ENCODE assay signal across 17 cellular contexts in genomic region chr6:160085226-160085625, GRCh38. TPM values are rescaled to one million over a fixed set of nuclear protein-coding genes. Genes with fewer than 3 reads are reported as not detected.
DNase-seq lines count a peak whose midpoint lies in the region; ATAC-seq and TF ChIP-seq lines count a peak whose summit lies in the region.
"Had no signal": no experiment of that assay in that cellular context is flagged by ENCODE, and none has a peak within 500 bp of the region (broad histone marks: within the 10 kb centered on the region; RNA-seq: fewer than 3 reads in every experiment).

No MANE protein-coding gene starts in this region.

- peak overlapping the region; percentile 15 for H3K27ac Mint-ChIP-seq in activated T-cell treated with anti-CD3 and anti-CD28 coated beads, Interleukin-2, amount 50 U/mL, for 72 hours
- H3K27ac Mint-ChIP-seq in activated T-helper 1 cell treated with anti-CD3 and anti-CD28 coated beads, Interleukin-12 subunit alpha, Interleukin-12 subunit beta, Interleukin-2, Interleukin-4 antibody, amounts not matched to agents 30 ng/mL and 10 ng/mL and 1 ng/mL, durations not matched to agents 14 hours and 24 hours and 36 hours = peak overlapping the region; percentile 31
- H3K27ac Mint-ChIP-seq in osteocyte (ENCODE audit: unreplicated experiment) = peak overlapping the region; percentile 20
- H3K27ac Mint-ChIP-seq: B cell had no signal

- peaks cover 59 to 73% of the 10 kb centered on the region in 2 experiments for H3K36me3 ChIP-seq in trophoblast cell (ENCODE audit: control insufficient read depth in 1 of 2, insufficient read depth in 2 of 2, low read length in 2 of 2)

- intact Hi-C loops in activated T-helper 1 cell treated with anti-CD3 and anti-CD28 coated beads, Interleukin-12 subunit alpha, Interleukin-12 subunit beta, Interleukin-2, Interleukin-4 antibody, amounts not matched to agents 30 ng/mL and 10 ng/mL and 1 ng/mL, durations not matched to agents 14 hours and 24 hours and 36 hours (cut with micrococcal nuclease) = no loop called here
- intact Hi-C loops in left colon (cut with DNase I, micrococcal nuclease) = loop anchor here in 1 of 2 donors (5.0 kb wide), 1 partner anchor 372 kb away; no protein-coding TSS in a partner anchor

- H3K4me3 ChIP-seq in trophoblast cell (ENCODE audit: low read depth, low read length) = no peak overlapping the region
- H3K4me3 ChIP-seq: GM23248 had no signal

- no peak for DNase-seq in activated T-cell treated with anti-CD3 and anti-CD28 coated beads, Interleukin-2, amount 50 U/mL, for 72 hours
- DNase-seq in activated T-cell treated with anti-CD3 and anti-CD28 coated beads, Interleukin-2, amount 50 U/mL, for 4 hours = no peak
- DNase-seq in activated T-helper 1 cell treated with anti-CD3 and anti-CD28 coated beads, Interleukin-12 subunit alpha, Interleukin-12 subunit beta, Interleukin-2, Interleukin-4 antibody, amounts not matched to agents 30 ng/mL and 10 ng/mL and 1 ng/mL, durations not matched to agents 14 hours and 24 hours and 36 hours (ENCODE audit: low spot score) = no peak
- DNase-seq in left colon = no peak
- DNase-seq in osteocyte (ENCODE audit: extremely low spot score, unreplicated experiment) = no peak
- no peak for DNase-seq in stimulated activated CD4-positive, alpha-beta T cell treated with anti-CD3 and anti-CD28 coated beads, Interleukin-15, amount 100 ng/mL, for 24 hours
- no peak for DNase-seq in kidney tubule cell (ENCODE audit: low spot score)
- DNase-seq in trophoblast cell = no peak
- DNase-seq: ACHN, GF-D8, GM23248, NCI-H1436, NCI-H2081, NCI-H524 had no signal

- no peak overlapping the region for H4K91ac ChIP-seq in trophoblast cell (ENCODE audit: low read depth, low read length)

- H4K12ac ChIP-seq in trophoblast cell (ENCODE audit: low read depth, low read length) = no peak overlapping the region

- H2AFZ ChIP-seq in trophoblast cell (ENCODE audit: insufficient read depth, low read length, poor library complexity) = no peak overlapping the region
- H2AFZ ChIP-seq: GM23248 had no signal

- no peak overlapping the region for H3K4me3 Mint-ChIP-seq in activated T-cell treated with anti-CD3 and anti-CD28 coated beads, Interleukin-2, amount 50 U/mL, for 72 hours
- no peak overlapping the region for H3K4me3 Mint-ChIP-seq in activated T-cell treated with anti-CD3 and anti-CD28 coated beads, Interleukin-2, amount 50 U/mL, for 4 hours
- no peak overlapping the region for H3K4me3 Mint-ChIP-seq in activated T-helper 1 cell treated with anti-CD3 and anti-CD28 coated beads, Interleukin-12 subunit alpha, Interleukin-12 subunit beta, Interleukin-2, Interleukin-4 antibody, amounts not matched to agents 30 ng/mL and 10 ng/mL and 1 ng/mL, durations not matched to agents 14 hours and 24 hours and 36 hours
- no peak overlapping the region for H3K4me3 Mint-ChIP-seq in osteocyte (ENCODE audit: unreplicated experiment)
- H3K4me3 Mint-ChIP-seq: B cell; CD8-positive, alpha-beta T cell had no signal

- H3K4ac ChIP-seq in trophoblast cell (ENCODE audit: low read depth, low read length) = no peak overlapping the region

- no CpG with 5 or more reads among the region's 5 CpGs for WGBS in trophoblast cell (ENCODE audit: extremely low coverage, insufficient coverage, insufficient read length)

- ATAC-seq in activated T-cell treated with anti-CD3 and anti-CD28 coated beads, Interleukin-2, amount 50 U/mL, for 72 hours (replicated peaks in 1 of 2) = no peak
- ATAC-seq in activated T-cell treated with anti-CD3 and anti-CD28 coated beads, Interleukin-2, amount 50 U/mL, for 4 hours = no peak
- peak; percentile 73 for ATAC-seq in left colon
- ATAC-seq: CD8-positive, alpha-beta T cell; HCT116 had no signal

- peaks cover 10 to 30% of the 10 kb centered on the region in 2 donors for H3K36me3 Mint-ChIP-seq in activated T-cell treated with anti-CD3 and anti-CD28 coated beads, Interleukin-2, amount 50 U/mL, for 72 hours (ENCODE audit: insufficient read depth in 2 of 2)
- peaks cover 66% of the 10 kb centered on the region for H3K36me3 Mint-ChIP-seq in activated T-cell treated with anti-CD3 and anti-CD28 coated beads, Interleukin-2, amount 50 U/mL, for 4 hours (ENCODE audit: insufficient read depth)
- H3K36me3 Mint-ChIP-seq in activated T-helper 1 cell treated with anti-CD3 and anti-CD28 coated beads, Interleukin-12 subunit alpha, Interleukin-12 subunit beta, Interleukin-2, Interleukin-4 antibody, amounts not matched to agents 30 ng/mL and 10 ng/mL and 1 ng/mL, durations not matched to agents 14 hours and 24 hours and 36 hours (ENCODE audit: low read depth) = peaks cover 74% of the 10 kb centered on the region
- peaks cover 71% of the 10 kb centered on the region for H3K36me3 Mint-ChIP-seq in osteocyte (ENCODE audit: unreplicated experiment)

- H3K4me1 ChIP-seq in trophoblast cell (ENCODE audit: control insufficient read depth in 1 of 2, insufficient read depth in 2 of 2, low read length in 2 of 2) = no peaks in the 10 kb centered on the region

- no peaks in the 10 kb centered on the region for H3K4me1 Mint-ChIP-seq in activated T-cell treated with anti-CD3 and anti-CD28 coated beads, Interleukin-2, amount 50 U/mL, for 72 hours (ENCODE audit: low read depth)
- peaks cover 5% of the 10 kb centered on the region for H3K4me1 Mint-ChIP-seq in activated T-cell treated with anti-CD3 and anti-CD28 coated beads, Interleukin-2, amount 50 U/mL, for 4 hours (ENCODE audit: low read depth)
- peaks cover 21% of the 10 kb centered on the region for H3K4me1 Mint-ChIP-seq in activated T-helper 1 cell treated with anti-CD3 and anti-CD28 coated beads, Interleukin-12 subunit alpha, Interleukin-12 subunit beta, Interleukin-2, Interleukin-4 antibody, amounts not matched to agents 30 ng/mL and 10 ng/mL and 1 ng/mL, durations not matched to agents 14 hours and 24 hours and 36 hours (ENCODE audit: low read depth)
- no peaks in the 10 kb centered on the region for H3K4me1 Mint-ChIP-seq in osteocyte (ENCODE audit: unreplicated experiment)
- H3K4me1 Mint-ChIP-seq: B cell had no signal

- H3K27me3 Mint-ChIP-seq in activated T-cell treated with anti-CD3 and anti-CD28 coated beads, Interleukin-2, amount 50 U/mL, for 72 hours (ENCODE audit: low read depth) = no peaks in the 10 kb centered on the region
- no peaks in the 10 kb centered on the region for H3K27me3 Mint-ChIP-seq in activated T-cell treated with anti-CD3 and anti-CD28 coated beads, Interleukin-2, amount 50 U/mL, for 4 hours (ENCODE audit: low read depth)
- H3K27me3 Mint-ChIP-seq in activated T-helper 1 cell treated with anti-CD3 and anti-CD28 coated beads, Interleukin-12 subunit alpha, Interleukin-12 subunit beta, Interleukin-2, Interleukin-4 antibody, amounts not matched to agents 30 ng/mL and 10 ng/mL and 1 ng/mL, durations not matched to agents 14 hours and 24 hours and 36 hours (ENCODE audit: insufficient read depth) = no peaks in the 10 kb centered on the region
- no peaks in the 10 kb centered on the region for H3K27me3 Mint-ChIP-seq in osteocyte (ENCODE audit: unreplicated experiment)
- H3K27me3 Mint-ChIP-seq: B cell had no signal

- H3K14ac ChIP-seq in trophoblast cell (ENCODE audit: low read length) = no peak overlapping the region

- no peak overlapping the region for H2AK5ac ChIP-seq in trophoblast cell (ENCODE audit: low read length)

- H3K23ac ChIP-seq in trophoblast cell (ENCODE audit: low read length) = no peak overlapping the region

- peaks cover 5% of the 10 kb centered on the region for H3K9me3 ChIP-seq in trophoblast cell (ENCODE audit: insufficient read depth, low read depth, low read length)

- no peak for TF ChIP-seq CTCF in osteocyte (IDR thresholded peaks at IDR 0.05)

- H3K79me1 ChIP-seq in trophoblast cell (ENCODE audit: low read length) = no peaks in the 10 kb centered on the region

- no peaks in the 10 kb centered on the region for H3K27me3 ChIP-seq in trophoblast cell (ENCODE audit: insufficient read depth, low read length)

- H3K9me3 Mint-ChIP-seq in activated T-cell treated with anti-CD3 and anti-CD28 coated beads, Interleukin-2, amount 50 U/mL, for 72 hours = no peaks in the 10 kb centered on the region
- no peaks in the 10 kb centered on the region for H3K9me3 Mint-ChIP-seq in activated T-cell treated with anti-CD3 and anti-CD28 coated beads, Interleukin-2, amount 50 U/mL, for 4 hours
- H3K9me3 Mint-ChIP-seq in activated T-helper 1 cell treated with anti-CD3 and anti-CD28 coated beads, Interleukin-12 subunit alpha, Interleukin-12 subunit beta, Interleukin-2, Interleukin-4 antibody, amounts not matched to agents 30 ng/mL and 10 ng/mL and 1 ng/mL, durations not matched to agents 14 hours and 24 hours and 36 hours = no peaks in the 10 kb centered on the region
- H3K9me3 Mint-ChIP-seq in osteocyte (ENCODE audit: unreplicated experiment) = no peaks in the 10 kb centered on the region
- H3K9me3 Mint-ChIP-seq: CD8-positive, alpha-beta T cell had no signal

- no peak overlapping the region for H3K9ac ChIP-seq in trophoblast cell (ENCODE audit: low read length)
- H3K9ac ChIP-seq: GM23248 had no signal

- H2BK120ac ChIP-seq in trophoblast cell (ENCODE audit: insufficient read depth, low read length, poor library complexity) = no peak overlapping the region

- H3K4me2 ChIP-seq in trophoblast cell (ENCODE audit: low read length) = no peak overlapping the region

- H3K79me2 ChIP-seq in trophoblast cell (ENCODE audit: control insufficient read depth, insufficient read depth, low read length, poor library complexity) = no peaks in the 10 kb centered on the region

- no peak overlapping the region for H4K8ac ChIP-seq in trophoblast cell (ENCODE audit: low read depth, low read length)

- H3K18ac ChIP-seq in trophoblast cell (ENCODE audit: low read length) = no peak overlapping the region

- no peak overlapping the region for H2BK12ac ChIP-seq in trophoblast cell (ENCODE audit: low read length)

- H3K27ac ChIP-seq in trophoblast cell (ENCODE audit: low read depth, low read length) = no peak overlapping the region
- H3K27ac ChIP-seq: GM23248 had no signal

- no peak overlapping the region for H2BK5ac ChIP-seq in trophoblast cell (ENCODE audit: low read depth, low read length, poor library complexity)

RNA-seq across cellular contexts. Expression of gene SLC22A1, which starts 36.4 kb away (rescaled TPM):
- 1 to 10 TPM; 1.5 to 2.4 TPM for total RNA-seq in activated T-cell treated with anti-CD3 and anti-CD28 coated beads, Interleukin-2, amount 50 U/mL, for 72 hours
- 1 to 10 TPM; 1.7 to 7.0 (median 4.3) TPM for total RNA-seq in activated T-cell treated with anti-CD3 and anti-CD28 coated beads, Interleukin-2, amount 50 U/mL, for 4 hours
- total RNA-seq in activated T-helper 1 cell treated with anti-CD3 and anti-CD28 coated beads, Interleukin-12 subunit alpha, Interleukin-12 subunit beta, Interleukin-2, Interleukin-4 antibody, amounts not matched to agents 30 ng/mL and 10 ng/mL and 1 ng/mL, durations not matched to agents 14 hours and 24 hours and 36 hours = 2.9 and 3.7 TPM in 2 replicates
- total RNA-seq in left colon (1 to 10 TPM; 1.5 to 3.1 TPM), osteocyte (1.0 and 1.5 TPM in 2 replicates)
- 1.1 and 1.2 TPM in 2 replicates for polyA plus RNA-seq in trophoblast cell (2013)
- total RNA-seq: GM23248 had no signal
- polyA plus RNA-seq: GM23248 had no signal
